ENCODE assay signal across 20 cellular contexts in genomic region chr7:121500659-121501058, GRCh38.
DNase-seq lines count a peak whose midpoint lies in the region; ATAC-seq and TF ChIP-seq lines count a peak whose summit lies in the region.
"Had no signal": no experiment of that assay in that cellular context is flagged by ENCODE, and none has a peak within 500 bp of the region (broad histone marks: within the 10 kb centered on the region; RNA-seq: fewer than 3 reads in every experiment).

No MANE protein-coding gene starts in this region.

- ATAC-seq in HG03354 (IDR thresholded peaks at IDR 0.05; ENCODE audit: poor library complexity, severe bottlenecking, unreplicated experiment) (peak; percentile 63), GM21515 (IDR thresholded peaks at IDR 0.05; ENCODE audit: unreplicated experiment) (no peak)
- no peak for ATAC-seq in activated naive CD8-positive, alpha-beta T cell treated with anti-CD3 and anti-CD28 coated beads, Interleukin-2, amount 50 U/mL, for 24 hours
- ATAC-seq: effector memory CD8-positive, alpha-beta T cell; gastroesophageal sphincter; GM23338; naive thymus-derived CD4-positive, alpha-beta T cell had no signal

- H3K4me1 Mint-ChIP-seq in activated naive CD8-positive, alpha-beta T cell treated with anti-CD3 and anti-CD28 coated beads, Interleukin-2, amount 50 U/mL, for 24 hours, result peaks cover 30% of the 10 kb centered on the region
- H3K4me1 Mint-ChIP-seq in stimulated activated naive CD8-positive, alpha-beta T cell treated with anti-CD3 and anti-CD28 coated beads, Interleukin-15, Interleukin-2, amounts not matched to agents 100 ng/mL and 50 ng/mL, for 24 hours (ENCODE audit: low read depth), result peaks cover 33% of the 10 kb centered on the region
- H3K4me1 Mint-ChIP-seq: brain, GM23338 had no signal

- H3K27me3 Mint-ChIP-seq in activated naive CD8-positive, alpha-beta T cell treated with anti-CD3 and anti-CD28 coated beads, Interleukin-2, amount 50 U/mL, for 24 hours, result peaks cover 5% of the 10 kb centered on the region
- H3K27me3 Mint-ChIP-seq in stimulated activated naive CD8-positive, alpha-beta T cell treated with anti-CD3 and anti-CD28 coated beads, Interleukin-15, Interleukin-2, amounts not matched to agents 100 ng/mL and 50 ng/mL, for 24 hours, result no peaks in the 10 kb centered on the region
- H3K27me3 Mint-ChIP-seq: brain; effector memory CD8-positive, alpha-beta T cell; memory B cell had no signal

- H3K4me3 ChIP-seq in BE2C (ENCODE audit: low read depth, low read length), result no peak overlapping the region
- H3K4me3 ChIP-seq: esophagus muscularis mucosa, gastroesophageal sphincter, GM23338, right atrium auricular region, testis had no signal

- TF ChIP-seq CTCF in BE2C (IDR thresholded peaks at IDR 0.05; ENCODE audit: low read depth, low read length), result no peak

- H3K9me3 ChIP-seq in BE2C, result no peaks in the 10 kb centered on the region; the same call in 1 of the 2 replicates
- H3K9me3 ChIP-seq: testis had no signal

- no peaks in the 10 kb centered on the region for H3K27me3 ChIP-seq in BE2C
- H3K27me3 ChIP-seq: esophagus muscularis mucosa, gastroesophageal sphincter, right atrium auricular region, testis had no signal

- H3K36me3 Mint-ChIP-seq in activated naive CD8-positive, alpha-beta T cell treated with anti-CD3 and anti-CD28 coated beads, Interleukin-2, amount 50 U/mL, for 24 hours (ENCODE audit: low read depth), result peaks cover 4% of the 10 kb centered on the region
- peaks cover 15% of the 10 kb centered on the region for H3K36me3 Mint-ChIP-seq in stimulated activated naive CD8-positive, alpha-beta T cell treated with anti-CD3 and anti-CD28 coated beads, Interleukin-15, Interleukin-2, amounts not matched to agents 100 ng/mL and 50 ng/mL, for 24 hours (ENCODE audit: low read depth)
- H3K36me3 Mint-ChIP-seq: memory B cell had no signal

- H3K36me3 ChIP-seq in BE2C, result no peaks in the 10 kb centered on the region
- H3K36me3 ChIP-seq: esophagus muscularis mucosa, gastroesophageal sphincter, right atrium auricular region had no signal

- peak overlapping the region; percentile 91 for H3K27ac Mint-ChIP-seq in activated naive CD8-positive, alpha-beta T cell treated with anti-CD3 and anti-CD28 coated beads, Interleukin-2, amount 50 U/mL, for 24 hours
- H3K27ac Mint-ChIP-seq in stimulated activated naive CD8-positive, alpha-beta T cell treated with anti-CD3 and anti-CD28 coated beads, Interleukin-15, Interleukin-2, amounts not matched to agents 100 ng/mL and 50 ng/mL, for 24 hours, result peak overlapping the region; percentile 88
- H3K27ac Mint-ChIP-seq: brain; effector memory CD8-positive, alpha-beta T cell; GM23338; memory B cell had no signal

- no peak overlapping the region for H3K4me3 Mint-ChIP-seq in activated naive CD8-positive, alpha-beta T cell treated with anti-CD3 and anti-CD28 coated beads, Interleukin-2, amount 50 U/mL, for 24 hours
- no peak overlapping the region for H3K4me3 Mint-ChIP-seq in stimulated activated naive CD8-positive, alpha-beta T cell treated with anti-CD3 and anti-CD28 coated beads, Interleukin-15, Interleukin-2, amounts not matched to agents 100 ng/mL and 50 ng/mL, for 24 hours
- H3K4me3 Mint-ChIP-seq: brain; effector memory CD8-positive, alpha-beta T cell; GM23338; memory B cell; naive thymus-derived CD4-positive, alpha-beta T cell had no signal

- no peaks in the 10 kb centered on the region for H3K4me1 ChIP-seq in BE2C
- H3K4me1 ChIP-seq: esophagus muscularis mucosa, gastroesophageal sphincter, right atrium auricular region, testis had no signal

- DNase-seq in activated T-cell treated with anti-CD3 and anti-CD28 coated beads, Interleukin-2, amount 50 U/mL, for 48 hours, result peak; percentile 23 to 29
- DNase-seq in activated T-cell treated with anti-CD3 and anti-CD28 coated beads for 4 hours (no peak), BE2C (no peak)
- peak; percentile 7 for DNase-seq in activated naive CD8-positive, alpha-beta T cell treated with anti-CD3 and anti-CD28 coated beads, Interleukin-2, amount 50 U/mL, for 24 hours
- DNase-seq: DMS 273 treated with DMSO at 0.1 percent for 48 hours; effector memory CD8-positive, alpha-beta T cell; naive thymus-derived CD4-positive, alpha-beta T cell; NCI-H1092; NCI-H2081; NCI-H510A; testis had no signal

- peaks cover 32% of the 10 kb centered on the region for H3K9me3 Mint-ChIP-seq in activated naive CD8-positive, alpha-beta T cell treated with anti-CD3 and anti-CD28 coated beads, Interleukin-2, amount 50 U/mL, for 24 hours
- peaks cover 13% of the 10 kb centered on the region for H3K9me3 Mint-ChIP-seq in stimulated activated naive CD8-positive, alpha-beta T cell treated with anti-CD3 and anti-CD28 coated beads, Interleukin-15, Interleukin-2, amounts not matched to agents 100 ng/mL and 50 ng/mL, for 24 hours

Comparison
In these comparisons a context has a peak if more than half of its experiments do, and no peak if none do; other contexts are left out.
1. DNase-seq: peak in activated T-cell treated with anti-CD3 and anti-CD28 coated beads, Interleukin-2, amount 50 U/mL, for 48 hours (2 of 2) and activated naive CD8-positive, alpha-beta T cell treated with anti-CD3 and anti-CD28 coated beads, Interleukin-2, amount 50 U/mL, for 24 hours (single experiment); none in activated T-cell treated with anti-CD3 and anti-CD28 coated beads for 4 hours (single experiment) and BE2C (single experiment).